In genomic region chr17:80082403-80083135, GRCh38 we compare ENCODE assay signal across 8 cellular contexts. TPM values are rescaled to one million over a fixed set of nuclear protein-coding genes. Genes with fewer than 3 reads are reported as not detected.
DNase-seq lines count a peak whose midpoint lies in the region; ATAC-seq and TF ChIP-seq lines count a peak whose summit lies in the region.

No MANE protein-coding gene starts in this region.

- H3K4me3 Mint-ChIP-seq in CD8-positive, alpha-beta T cell, result no peak overlapping the region
- no peak overlapping the region for H3K4me3 Mint-ChIP-seq in activated CD8-positive, alpha-beta memory T cell treated with anti-CD3 and anti-CD28 coated beads, Interleukin-2, amount 10 ng/mL, durations not matched to agents 7 days and 5 days
- no peak overlapping the region for H3K4me3 Mint-ChIP-seq in naive B cell

- H3K4me3 ChIP-seq in CD8-positive, alpha-beta T cell (ENCODE audit: low read depth, low read length), result no peak overlapping the region
- H3K4me3 ChIP-seq in epithelial cell of esophagus (ENCODE audit: low read length), result no peak overlapping the region

- CTCF ChIA-PET in CD8-positive, alpha-beta T cell (lab: Charles Lee), result interaction anchor here (0.8 to 2.0 kb wide), 15 partner anchors 10 to 279 kb away, joined by 3 to 11 read pairs (median 4); partner anchors contain the start of gene GAA
- CTCF ChIA-PET in activated CD8-positive, alpha-beta memory T cell treated with anti-CD3 and anti-CD28 coated beads, Interleukin-2, amount 10 ng/mL, durations not matched to agents 7 days and 5 days (lab: Charles Lee), result interaction anchor here (0.7 to 7.2 kb wide), 20 partner anchors 9 to 345 kb away, joined by 3 to 45 read pairs (median 4); partner anchors contain the start of gene GAA

- no peak overlapping the region for H3K27ac ChIP-seq in CD8-positive, alpha-beta T cell (ENCODE audit: low read depth, low read length)

- no peak overlapping the region for H3K27ac Mint-ChIP-seq in CD8-positive, alpha-beta T cell
- no peak overlapping the region for H3K27ac Mint-ChIP-seq in activated CD8-positive, alpha-beta memory T cell treated with anti-CD3 and anti-CD28 coated beads, Interleukin-2, amount 10 ng/mL, durations not matched to agents 7 days and 5 days
- peak overlapping the region in 2 of 6 donors; percentile 44 to 76 for H3K27ac Mint-ChIP-seq in naive B cell

- peaks cover 2% of the 10 kb centered on the region for H3K4me1 Mint-ChIP-seq in CD8-positive, alpha-beta T cell (ENCODE audit: low read depth)
- peaks cover 1% of the 10 kb centered on the region for H3K4me1 Mint-ChIP-seq in activated CD8-positive, alpha-beta memory T cell treated with anti-CD3 and anti-CD28 coated beads, Interleukin-2, amount 10 ng/mL, durations not matched to agents 7 days and 5 days
- H3K4me1 Mint-ChIP-seq in naive B cell, result peaks cover 4 to 6% (median 6%) of the 10 kb centered on the region in 3 donors

- POLR2A ChIA-PET in CD8-positive, alpha-beta T cell (lab: Charles Lee), result no interaction called here

- intact Hi-C loops in CD8-positive, alpha-beta T cell (cut with DNase I, micrococcal nuclease), result loop anchor here (1.0 to 2.0 kb wide), 4 partner anchors 18 to 170 kb away; partner anchors contain the start of gene GAA (in 1 of the 2)

- no peaks in the 10 kb centered on the region for H3K9me3 ChIP-seq in CD8-positive, alpha-beta T cell (ENCODE audit: low read length)

- peaks cover 8% of the 10 kb centered on the region for H3K27me3 Mint-ChIP-seq in CD8-positive, alpha-beta T cell (ENCODE audit: low read depth)
- H3K27me3 Mint-ChIP-seq in activated CD8-positive, alpha-beta memory T cell treated with anti-CD3 and anti-CD28 coated beads, Interleukin-2, amount 10 ng/mL, durations not matched to agents 7 days and 5 days, result peaks cover 7% of the 10 kb centered on the region
- H3K27me3 Mint-ChIP-seq in naive B cell, result peaks cover 3 to 19% (median 17%) of the 10 kb centered on the region in 3 donors

- DNase-seq in CD8-positive, alpha-beta T cell, result peak; percentile 24 to 72 (median 58)
- DNase-seq in HuH-7.5 (ENCODE audit: low spot score) (peak; percentile 85), NOMO-1 treated with dmso at 0.1 percent for 144 hours (lab: John Stamatoyannopoulos, UW; ENCODE audit: unreplicated experiment) (peak; percentile 5), epithelial cell of esophagus (ENCODE audit: low read depth) (peak; percentile 75), naive B cell (peak; percentile 46)
- DNase-seq in activated CD8-positive, alpha-beta memory T cell treated with anti-CD3 and anti-CD28 coated beads, Interleukin-2, amount 10 ng/mL, durations not matched to agents 7 days and 5 days, result peak; percentile 75
- peak; percentile 69 for DNase-seq in stimulated activated naive CD8-positive, alpha-beta T cell treated with anti-CD3 and anti-CD28 coated beads, Interleukin-15, Interleukin-2, amounts not matched to agents 100 U/mL and 50 U/mL, for 24 hours

- peaks cover 7% of the 10 kb centered on the region for H3K4me1 ChIP-seq in CD8-positive, alpha-beta T cell (ENCODE audit: insufficient read depth, low read length)

- H3K36me3 ChIP-seq in CD8-positive, alpha-beta T cell (ENCODE audit: insufficient read depth, low read length), result no peaks in the 10 kb centered on the region

- no peaks in the 10 kb centered on the region for H3K27me3 ChIP-seq in CD8-positive, alpha-beta T cell (ENCODE audit: insufficient read depth, low read length)

- peak; percentile 82 for TF ChIP-seq CTCF in CD8-positive, alpha-beta T cell (IDR thresholded peaks at IDR 0.05)
- peak; percentile 80 for TF ChIP-seq CTCF in epithelial cell of esophagus (IDR thresholded peaks at IDR 0.05; ENCODE audit: insufficient read depth, low read depth, low read length, missing control alignments)

- ATAC-seq in CD8-positive, alpha-beta T cell, result peak; percentile 66
- peak; percentile 76 for ATAC-seq in activated CD8-positive, alpha-beta memory T cell treated with anti-CD3 and anti-CD28 coated beads, Interleukin-2, amount 10 ng/mL, durations not matched to agents 7 days and 5 days
- ATAC-seq in naive B cell (ENCODE audit: low read depth in 2 of 2) (peak; percentile 23 to 45), HG02610 (IDR thresholded peaks at IDR 0.05; ENCODE audit: unreplicated experiment) (no peak)
- peak; percentile 62 for ATAC-seq in stimulated activated naive CD8-positive, alpha-beta T cell treated with anti-CD3 and anti-CD28 coated beads, Interleukin-15, Interleukin-2, amounts not matched to agents 100 U/mL and 50 U/mL, for 24 hours

- H3K9me3 Mint-ChIP-seq in CD8-positive, alpha-beta T cell, result no peaks in the 10 kb centered on the region
- H3K9me3 Mint-ChIP-seq in activated CD8-positive, alpha-beta memory T cell treated with anti-CD3 and anti-CD28 coated beads, Interleukin-2, amount 10 ng/mL, durations not matched to agents 7 days and 5 days (ENCODE audit: low read depth), result no peaks in the 10 kb centered on the region
- H3K9me3 Mint-ChIP-seq in naive B cell, result no peaks in the 10 kb centered on the region

- H3K36me3 Mint-ChIP-seq in CD8-positive, alpha-beta T cell, result no peaks in the 10 kb centered on the region
- no peaks in the 10 kb centered on the region for H3K36me3 Mint-ChIP-seq in activated CD8-positive, alpha-beta memory T cell treated with anti-CD3 and anti-CD28 coated beads, Interleukin-2, amount 10 ng/mL, durations not matched to agents 7 days and 5 days
- no peaks in the 10 kb centered on the region for H3K36me3 Mint-ChIP-seq in naive B cell

RNA-seq across cellular contexts. Expression of gene GAA, which starts 18.8 kb away (rescaled TPM):
- 10 to 100 TPM; 21.3 to 22.6 TPM for total RNA-seq in CD8-positive, alpha-beta T cell
- 10 to 100 TPM; 31.9 to 34.7 TPM for total RNA-seq in activated CD8-positive, alpha-beta memory T cell treated with anti-CD3 and anti-CD28 coated beads, Interleukin-2, amount 10 ng/mL, durations not matched to agents 7 days and 5 days
- polyA plus RNA-seq in naive B cell (ENCODE audit: low read depth in 6 of 6), result 10 to 100 TPM in 5 of 6 donors, 1 to 10 TPM in 1; 6.5 to 18.2 (median 14.5) TPM

RNA-seq across cellular contexts. Expression of gene CCDC40, which starts 46.1 kb away (rescaled TPM):
- total RNA-seq in CD8-positive, alpha-beta T cell, result 1 to 10 TPM; 1.0 to 1.2 TPM
- under 1 TPM; 0.20 to 0.84 TPM for total RNA-seq in activated CD8-positive, alpha-beta memory T cell treated with anti-CD3 and anti-CD28 coated beads, Interleukin-2, amount 10 ng/mL, durations not matched to agents 7 days and 5 days
- not detected for polyA plus RNA-seq in naive B cell (ENCODE audit: low read depth in 6 of 6)

RNA-seq across cellular contexts. Expression of gene TBC1D16, which starts 46.9 kb away (rescaled TPM):
- total RNA-seq in CD8-positive, alpha-beta T cell, result 1 to 10 TPM; 2.2 to 2.5 TPM
- 1 to 10 TPM; 1.2 to 2.8 TPM for total RNA-seq in activated CD8-positive, alpha-beta memory T cell treated with anti-CD3 and anti-CD28 coated beads, Interleukin-2, amount 10 ng/mL, durations not matched to agents 7 days and 5 days
- 1 to 10 TPM in 3 of 6 donors, under 1 TPM in 2, not detected in 1; 0.31 to 2.6 (median 1.4) TPM for polyA plus RNA-seq in naive B cell (ENCODE audit: low read depth in 6 of 6)

Comparison
In these comparisons a context has a peak if more than half of its experiments do, and no peak if none do; other contexts are left out.
1. DNase-seq: peak in every context shown above with its lines; median percentile 85 in HuH-7.5; 75 in activated CD8-positive, alpha-beta memory T cell treated with anti-CD3 and anti-CD28 coated beads, Interleukin-2, amount 10 ng/mL, durations not matched to agents 7 days and 5 days; 75 in epithelial cell of esophagus; 69 in stimulated activated naive CD8-positive, alpha-beta T cell treated with anti-CD3 and anti-CD28 coated beads, Interleukin-15, Interleukin-2, amounts not matched to agents 100 U/mL and 50 U/mL, for 24 hours; 58 in CD8-positive, alpha-beta T cell; 46 in naive B cell; 5 in NOMO-1 treated with dmso at 0.1 percent for 144 hours.